Comparison of ENCODE assay signal across 8 cellular contexts in the genomic region with DNA sequence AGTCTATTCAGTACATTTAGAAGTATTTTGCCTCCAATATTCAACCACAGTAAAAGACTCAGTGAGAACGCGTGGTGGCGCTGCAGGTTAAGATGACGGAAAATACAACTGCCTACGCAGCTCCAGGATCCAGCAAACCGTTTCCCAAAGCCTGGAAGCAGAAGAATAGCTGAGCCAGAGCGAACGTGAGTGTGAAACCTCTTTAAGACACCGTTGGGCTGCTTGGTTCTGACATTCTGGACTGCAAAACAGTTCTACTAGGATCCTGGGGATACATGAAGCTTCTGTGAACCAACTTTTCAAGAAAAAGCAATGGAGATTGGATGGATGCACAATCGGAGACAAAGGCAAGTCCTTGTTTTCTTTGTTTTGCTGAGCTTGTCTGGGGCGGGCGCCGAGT. TPM values are rescaled to one million over a fixed set of nuclear protein-coding genes. Genes with fewer than 3 reads are reported as not detected.
A peak's percentile ranks its signal among the peaks of the same experiment; 100 is the strongest.
DNase-seq lines count a peak whose midpoint lies in the region; TF ChIP-seq lines count a peak whose summit lies in the region.

Gene PCDHB16, plus strand, starts transcription at position 140 of the 400 bp plus-strand sequence. Its CDS starts 173 bp downstream, at position 313.

- peaks cover 4 to 30% (median 14%) of the 10 kb centered on the region in 3 donors for H3K27me3 Mint-ChIP-seq in CD14-positive monocyte (ENCODE audit: low read depth in 3 of 3)

- H3K4me3 Mint-ChIP-seq in CD14-positive monocyte, result no peak within 1 kb of the TSS

- DNase-seq in EH (ENCODE audit: low read depth), result peak; percentile 46
- peak; percentile 24 for DNase-seq in NCI-H748 treated with DMSO at 0.1 percent for 48 hours (lab: John Stamatoyannopoulos, UW)
- peak; percentile 17 for DNase-seq in fibroblast of mammary gland (ENCODE audit: low read depth)
- peak; percentile 37 to 75 (median 61) for DNase-seq in ovary
- DNase-seq in CD14-positive monocyte (ENCODE audit: low spot score), result no peak
- no peak for DNase-seq in activated effector memory CD4-positive, alpha-beta T cell treated with Interleukin-2 at 50 U/mL for 16 hours
- DNase-seq in GM13977 (ENCODE audit: low spot score), result no peak
- DNase-seq in activated gamma-delta T cell treated with Interleukin-2 at 50 U/mL for 16 hours, result no peak

- peaks cover 0 to 21% of the 10 kb centered on the region in 2 donors for H3K9me3 ChIP-seq in ovary

- H3K27ac ChIP-seq in ovary, result peak within 1 kb of the TSS; percentile 8

- H3K36me3 ChIP-seq in ovary, result no peaks in the 10 kb centered on the region

- intact Hi-C loops in ovary (cut with DNase I) (no loop called here), CD14-positive monocyte (cut with micrococcal nuclease) (no loop called here)

- no peak for TF ChIP-seq POLR2A in ovary (IDR thresholded peaks at IDR 0.05)

- no peak within 1 kb of the TSS for H3K27ac Mint-ChIP-seq in CD14-positive monocyte

- H3K4me3 ChIP-seq in fibroblast of mammary gland (ENCODE audit: control insufficient read depth, low read depth, low read length), result no peak within 1 kb of the TSS
- peak within 1 kb of the TSS; percentile 18 for H3K4me3 ChIP-seq in ovary

- no peaks in the 10 kb centered on the region for H3K4me1 Mint-ChIP-seq in CD14-positive monocyte

- TF ChIP-seq EP300 in ovary (IDR thresholded peaks at IDR 0.05), result no peak

- TF ChIP-seq CTCF in fibroblast of mammary gland (conservative IDR thresholded peaks at IDR 0.05; ENCODE audit: control insufficient read depth, insufficient read depth, low read depth, low read length) (no peak), ovary (IDR thresholded peaks at IDR 0.05) (peak in 2 of 3 donors; percentile 28 to 39), CD14-positive monocyte (IDR thresholded peaks at IDR 0.05) (no peak), GM13977 (IDR thresholded peaks at IDR 0.05; ENCODE audit: extremely low read depth, insufficient read depth, missing control alignments) (no peak)

- peaks cover 12 to 45% (median 37%) of the 10 kb centered on the region in 7 donors for H3K9me3 Mint-ChIP-seq in CD14-positive monocyte

- H3K4me1 ChIP-seq in ovary (ENCODE audit: insufficient read depth), result no peaks in the 10 kb centered on the region

- H3K36me3 Mint-ChIP-seq in CD14-positive monocyte, result no peaks in the 10 kb centered on the region

- in situ Hi-C loops in GM13977 (cut with MboI; ENCODE audit: low pct_unique_long_range_greater_than_20kb, low sequenced_read_pairs, unreplicated experiment), result no loop called here

- WGBS in ovary, 3 donors, result 7 to 11% (median 9%) methylated on average over 13 of the region's 13 CpGs

- H3K27me3 ChIP-seq in ovary, result no peaks in the 10 kb centered on the region

RNA-seq across cellular contexts. Expression of gene PCDHB16, which starts in this region (rescaled TPM):
- 10 to 100 TPM in 2 of 7 donors, 1 to 10 TPM in 5; 5.6 to 11.1 (median 6.9) TPM for total RNA-seq in ovary
- polyA plus RNA-seq in ovary (1 to 10 TPM; 3.1 to 4.2 TPM), CD14-positive monocyte (not detected)

Comparison
In these comparisons a context has a peak if more than half of its experiments do, and no peak if none do; other contexts are left out.
1. RNA of gene PCDHB16 (polyA plus RNA-seq): 3.1 to 4.2 TPM in ovary; not detected in CD14-positive monocyte; every median in the first group is over 4 times any median in the second.
2. DNase-seq: peak in EH (single experiment), NCI-H748 treated with DMSO at 0.1 percent for 48 hours (single experiment), fibroblast of mammary gland (single experiment) and ovary (5 of 5); none in CD14-positive monocyte (single experiment), activated effector memory CD4-positive, alpha-beta T cell treated with Interleukin-2 at 50 U/mL for 16 hours (single experiment), GM13977 (single experiment) and activated gamma-delta T cell treated with Interleukin-2 at 50 U/mL for 16 hours (single experiment).
3. CTCF ChIP-seq: peak in ovary (2 of 3); none in fibroblast of mammary gland (single experiment), CD14-positive monocyte (single experiment) and GM13977 (single experiment).